ENCODE assay signal across 12 cellular contexts in the genomic region with DNA sequence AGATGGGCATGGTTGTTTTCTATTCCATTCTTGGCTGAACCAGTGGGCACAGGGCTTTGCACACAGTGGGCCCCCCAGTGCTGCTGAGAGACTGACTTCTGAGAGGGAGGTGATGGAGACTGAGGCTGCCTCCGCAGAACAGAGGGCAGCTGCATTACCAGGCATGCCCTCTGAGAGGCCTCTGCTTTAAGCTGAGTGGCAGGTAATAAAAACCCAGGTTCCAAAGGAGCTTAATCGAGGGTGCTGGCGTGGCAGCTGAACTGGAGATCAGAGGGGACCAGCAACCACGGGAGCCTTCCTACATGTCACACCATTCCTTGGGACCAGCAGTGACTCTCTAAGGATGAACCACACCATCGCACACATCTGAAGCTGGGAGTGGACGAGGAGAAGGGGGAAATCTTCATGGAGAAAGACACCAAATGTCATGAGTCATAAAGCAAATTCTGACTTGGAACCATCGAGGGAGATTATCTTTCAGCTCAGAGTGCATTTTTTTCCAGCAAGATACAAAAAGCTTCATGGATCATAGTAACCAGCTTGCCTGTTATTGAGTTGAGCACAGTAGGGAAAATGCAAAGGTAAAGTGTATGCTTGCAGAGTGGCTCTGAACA. TPM values are rescaled to one million over a fixed set of nuclear protein-coding genes. Genes with fewer than 3 reads are reported as not detected.
A peak's percentile ranks its signal among the peaks of the same experiment; 100 is the strongest.
DNase-seq lines count a peak whose midpoint lies in the region; ATAC-seq, FAIRE-seq and TF ChIP-seq lines count a peak whose summit lies in the region.
"Had no signal": no experiment of that assay in that cellular context is flagged by ENCODE, and none has a peak within 500 bp of the region (broad histone marks: within the 10 kb centered on the region; RNA-seq: fewer than 3 reads in every experiment).

No MANE protein-coding gene starts in this region.

- peak; percentile 30 to 64 for DNase-seq in NCI-H526 (lab: John Stamatoyannopoulos, UW)
- no peak for DNase-seq in NCI-H526 treated with DMSO at 0.1 percent for 48 hours (lab: John Stamatoyannopoulos, UW)
- DNase-seq in SHP77 (lab: John Stamatoyannopoulos, UW), result peak; percentile 45 to 71
- no peak for DNase-seq in right cardiac atrium
- DNase-seq in activated CD8-positive, alpha-beta T cell treated with anti-CD3 and anti-CD28 coated beads, Interleukin-2, amount 10 ng/mL, durations not matched to agents 7 days and 5 days, result no peak
- no peak for DNase-seq in GM12891 (ENCODE audit: insufficient read length, low spot score)
- DNase-seq: mammary epithelial cell, NCI-H226 had no signal

- no peaks in the 10 kb centered on the region for H3K9me3 Mint-ChIP-seq in activated CD8-positive, alpha-beta T cell treated with anti-CD3 and anti-CD28 coated beads, Interleukin-2, amount 10 ng/mL, durations not matched to agents 7 days and 5 days (ENCODE audit: insufficient read depth)
- H3K9me3 Mint-ChIP-seq: activated T-helper 2 cell treated with anti-CD3 and anti-CD28 coated beads, Interferon-gamma antibody, Interleukin-2, Interleukin-4, amounts not matched to agents 10 μg/mL and 5 μg/mL and 100 μg/mL, durations not matched to agents 14 hours and 24 hours and 36 hours had no signal

- ATAC-seq in right cardiac atrium, result no peak
- no peak for ATAC-seq in activated CD8-positive, alpha-beta T cell treated with anti-CD3 and anti-CD28 coated beads, Interleukin-2, amount 10 ng/mL, durations not matched to agents 7 days and 5 days
- no peak for ATAC-seq in HG02642 (IDR thresholded peaks at IDR 0.05; ENCODE audit: poor library complexity, unreplicated experiment)

- H3K36me3 ChIP-seq in skeletal muscle tissue (ENCODE audit: control insufficient read depth in 3 of 3, insufficient read depth in 3 of 3, low read length in 3 of 3), result no peaks in the 10 kb centered on the region

- H3K9me3 ChIP-seq in right cardiac atrium (ENCODE audit: control insufficient read depth, low read length), result no peaks in the 10 kb centered on the region
- no peaks in the 10 kb centered on the region for H3K9me3 ChIP-seq in skeletal muscle tissue (ENCODE audit: control insufficient read depth in 3 of 3, low read length in 3 of 3)

- no peaks in the 10 kb centered on the region for H3K36me3 Mint-ChIP-seq in activated CD8-positive, alpha-beta T cell treated with anti-CD3 and anti-CD28 coated beads, Interleukin-2, amount 10 ng/mL, durations not matched to agents 7 days and 5 days (ENCODE audit: low read depth)

- CTCF ChIA-PET in activated CD8-positive, alpha-beta T cell treated with anti-CD3 and anti-CD28 coated beads, Interleukin-2, amount 10 ng/mL, durations not matched to agents 7 days and 5 days (lab: Charles Lee), result interaction anchor here (0.7 to 1.9 kb wide), 3 partner anchors 107 to 155 kb away, joined by 3 to 4 read pairs (median 3); no protein-coding TSS in a partner anchor

- H3K9ac ChIP-seq in skeletal muscle tissue (ENCODE audit: low read depth in 1 of 3, low read length in 3 of 3), result peak overlapping the region in 1 of 3 donors; percentile 16

- H3K4me3 ChIP-seq in right cardiac atrium (ENCODE audit: low read length) (no peak overlapping the region), skeletal muscle tissue (ENCODE audit: low read length in 3 of 3) (peak overlapping the region in 2 of 3 donors; percentile 14 to 32)

- no peaks in the 10 kb centered on the region for H3K27me3 ChIP-seq in right cardiac atrium (ENCODE audit: control insufficient read depth, insufficient read depth)
- no peaks in the 10 kb centered on the region for H3K27me3 ChIP-seq in skeletal muscle tissue (ENCODE audit: control insufficient read depth in 3 of 3, insufficient read depth in 3 of 3, low read length in 3 of 3)

- H3K27ac ChIP-seq in right cardiac atrium (ENCODE audit: low read length) (peak overlapping the region; percentile 43), skeletal muscle tissue (ENCODE audit: low read depth, low read length) (peak overlapping the region; percentile 22)

- FAIRE-seq in GM12891 (lab: Jason Lieb, UNC), result no peak
- FAIRE-seq: urothelium cell line had no signal

- H3K27me3 Mint-ChIP-seq in activated CD8-positive, alpha-beta T cell treated with anti-CD3 and anti-CD28 coated beads, Interleukin-2, amount 10 ng/mL, durations not matched to agents 7 days and 5 days (ENCODE audit: low read depth), result no peaks in the 10 kb centered on the region

- TF ChIP-seq POLR2A in GM12891 (IDR thresholded peaks at IDR 0.05; ENCODE audit: low read depth, low read length), result no peak

- no peak overlapping the region for H3K4me3 Mint-ChIP-seq in activated CD8-positive, alpha-beta T cell treated with anti-CD3 and anti-CD28 coated beads, Interleukin-2, amount 10 ng/mL, durations not matched to agents 7 days and 5 days

- intact Hi-C loops in right cardiac atrium (cut with DNase I), result no loop called here

- WGBS in right cardiac atrium, result 78% methylated on average over 7 of the region's 7 CpGs

- POLR2A ChIA-PET in activated CD8-positive, alpha-beta T cell treated with anti-CD3 and anti-CD28 coated beads, Interleukin-2, amount 10 ng/mL, durations not matched to agents 7 days and 5 days (lab: Charles Lee), result no interaction called here

- H3K27ac Mint-ChIP-seq in activated CD8-positive, alpha-beta T cell treated with anti-CD3 and anti-CD28 coated beads, Interleukin-2, amount 10 ng/mL, durations not matched to agents 7 days and 5 days, result no peak overlapping the region
- H3K27ac Mint-ChIP-seq: activated T-helper 2 cell treated with anti-CD3 and anti-CD28 coated beads, Interferon-gamma antibody, Interleukin-2, Interleukin-4, amounts not matched to agents 10 μg/mL and 5 μg/mL and 100 μg/mL, durations not matched to agents 14 hours and 24 hours and 36 hours had no signal

- peaks cover 11% of the 10 kb centered on the region for H3K4me1 Mint-ChIP-seq in activated CD8-positive, alpha-beta T cell treated with anti-CD3 and anti-CD28 coated beads, Interleukin-2, amount 10 ng/mL, durations not matched to agents 7 days and 5 days (ENCODE audit: low read depth)

- H3K4me1 ChIP-seq in right cardiac atrium (ENCODE audit: control insufficient read depth, insufficient read depth, low read length) (peaks cover 41% of the 10 kb centered on the region), skeletal muscle tissue (ENCODE audit: control insufficient read depth in 3 of 3, insufficient read depth in 3 of 3, low read length in 3 of 3) (peaks cover 30 to 57% (median 44%) of the 10 kb centered on the region in 3 donors)

TF ChIP-seq in GM12891, 5 proteins besides CTCF, POLR2A, EP300 and RAD21:
- TF ChIP-seq SPI1 (IDR thresholded peaks at IDR 0.05; ENCODE audit: low read depth, low read length) (no peak), POLR2AphosphoS5 (IDR thresholded peaks at IDR 0.05; ENCODE audit: low read depth, low read length) (no peak), TAF1 (IDR thresholded peaks at IDR 0.05; ENCODE audit: low read depth, low read length) (no peak), POU2F2 (IDR thresholded peaks at IDR 0.05; ENCODE audit: low read depth, low read length) (no peak), PAX5 (IDR thresholded peaks at IDR 0.05; ENCODE audit: insufficient read depth, low read length, severe bottlenecking) (no peak)

RNA-seq across cellular contexts. Expression of a gene that starts 24.6 kb away (rescaled TPM):
- total RNA-seq in right cardiac atrium, result 100 to 1,000 TPM in 2 of 4 donors, 10 to 100 TPM in 2; 92.6 to 131 (median 113) TPM
- polyA plus RNA-seq in right cardiac atrium, result 72.1 TPM
- 5.7 TPM for total RNA-seq in skeletal muscle tissue
- total RNA-seq in activated CD8-positive, alpha-beta T cell treated with anti-CD3 and anti-CD28 coated beads, Interleukin-2, amount 10 ng/mL, durations not matched to agents 7 days and 5 days, result 10 to 100 TPM; 17.0 to 17.2 TPM
- polyA plus RNA-seq in GM12891 (2012; ENCODE audit: low read depth, missing spikeins), result 14.2 TPM

Comparison
In these comparisons a context has a peak if more than half of its experiments do, and no peak if none do; other contexts are left out.
1. DNase-seq: peak in NCI-H526 (2 of 2) and SHP77 (2 of 2); none in NCI-H526 treated with DMSO at 0.1 percent for 48 hours (single experiment), right cardiac atrium (0 of 3), activated CD8-positive, alpha-beta T cell treated with anti-CD3 and anti-CD28 coated beads, Interleukin-2, amount 10 ng/mL, durations not matched to agents 7 days and 5 days (single experiment) and GM12891 (single experiment).
2. RNA of a gene that starts 24.6 kb away (total RNA-seq): 92.6 to 131 TPM in right cardiac atrium; 17.0 to 17.2 TPM in activated CD8-positive, alpha-beta T cell treated with anti-CD3 and anti-CD28 coated beads, Interleukin-2, amount 10 ng/mL, durations not matched to agents 7 days and 5 days and 5.7 TPM in skeletal muscle tissue (single experiment); every median in the first group is over 4 times any median in the second.